ENCODE assay signal across 7 cellular contexts in genomic region chr6:166341915-166342292, GRCh38. TPM values are rescaled to one million over a fixed set of nuclear protein-coding genes. Genes with fewer than 3 reads are reported as not detected.
DNase-seq lines count a peak whose midpoint lies in the region; ATAC-seq and TF ChIP-seq lines count a peak whose summit lies in the region.

No MANE protein-coding gene starts in this region.

- peaks cover 16% of the 10 kb centered on the region for H3K4me1 Mint-ChIP-seq in neural crest cell

- H3K36me3 Mint-ChIP-seq in neural crest cell (ENCODE audit: low read depth), result no peaks in the 10 kb centered on the region

- no peak overlapping the region for H3K27ac Mint-ChIP-seq in neural crest cell (ENCODE audit: unreplicated experiment)

- H3K4me3 ChIP-seq in H7 (ENCODE audit: insufficient read depth, low read depth, low read length) (peak overlapping the region; percentile 97), epithelial cell of esophagus (ENCODE audit: low read length) (peak overlapping the region; percentile 89)

- peaks cover 11% of the 10 kb centered on the region for H3K36me3 ChIP-seq in H7 (replicated peaks; ENCODE audit: control insufficient read depth, insufficient read depth, low read length)

- no peaks in the 10 kb centered on the region for H3K9me3 Mint-ChIP-seq in neural crest cell

- H3K27me3 ChIP-seq in H7 (ENCODE audit: control insufficient read depth, insufficient read depth, low read length), result no peaks in the 10 kb centered on the region

- H3K4me3 Mint-ChIP-seq in neural crest cell, result peak overlapping the region; percentile 95

- no peak for TF ChIP-seq CTCF in epithelial cell of esophagus (IDR thresholded peaks at IDR 0.05; ENCODE audit: insufficient read depth, low read depth, low read length, missing control alignments)
- TF ChIP-seq CTCF in neural crest cell (conservative IDR thresholded peaks at IDR 0.05), result no peak

- H3K27me3 Mint-ChIP-seq in neural crest cell (ENCODE audit: low read depth), result peaks cover 11% of the 10 kb centered on the region

- ATAC-seq in SK-N-SH treated with all-trans-retinoic acid at 6 μM for 48 hours (peak; percentile 47), GM21528 (IDR thresholded peaks at IDR 0.05; ENCODE audit: low FRiP score, unreplicated experiment) (no peak)

- DNase-seq in H7 (no peak), epithelial cell of esophagus (ENCODE audit: low read depth) (peak; percentile 19), neural crest cell (ENCODE audit: low read depth, low spot score) (no peak), kidney glomerular epithelial cell (lab: John Stamatoyannopoulos, UW) (no peak), NCI-H2171 (lab: John Stamatoyannopoulos, UW) (no peak)

TF ChIP-seq in SK-N-SH treated with all-trans-retinoic acid at 6 μM for 48 hours, 23 proteins besides CTCF, POLR2A, EP300 and RAD21:
- no peak for TF ChIP-seq BACH2 (CRISPR knock-in tag; IDR thresholded peaks at IDR 0.05; ENCODE audit: borderline replicate concordance)
- TF ChIP-seq PPARA (CRISPR knock-in tag; IDR thresholded peaks at IDR 0.05; ENCODE audit: borderline replicate concordance), result no peak
- TF ChIP-seq ZFP30 (CRISPR knock-in tag; IDR thresholded peaks at IDR 0.05), result no peak
- no peak for TF ChIP-seq ESRRG (CRISPR knock-in tag; IDR thresholded peaks at IDR 0.05)
- no peak for TF ChIP-seq CSDC2 (CRISPR knock-in tag; IDR thresholded peaks at IDR 0.05)
- TF ChIP-seq ZFP3 (CRISPR knock-in tag; IDR thresholded peaks at IDR 0.05), result no peak
- TF ChIP-seq ISL1 (CRISPR knock-in tag; IDR thresholded peaks at IDR 0.05), result no peak
- no peak for TF ChIP-seq POU6F1 (CRISPR knock-in tag; IDR thresholded peaks at IDR 0.05; ENCODE audit: borderline replicate concordance, low read depth)
- no peak for TF ChIP-seq ZNF8 (CRISPR knock-in tag; IDR thresholded peaks at IDR 0.05)
- TF ChIP-seq OSR1 (CRISPR knock-in tag; IDR thresholded peaks at IDR 0.05), result no peak
- no peak for TF ChIP-seq TOX (CRISPR knock-in tag; IDR thresholded peaks at IDR 0.05; ENCODE audit: borderline replicate concordance)
- no peak for TF ChIP-seq ZNF565 (CRISPR knock-in tag; conservative IDR thresholded peaks at IDR 0.05; ENCODE audit: low read depth)
- TF ChIP-seq CREB5 (CRISPR knock-in tag; IDR thresholded peaks at IDR 0.05; ENCODE audit: low read depth), result no peak
- TF ChIP-seq TCF4 (CRISPR knock-in tag; IDR thresholded peaks at IDR 0.05; ENCODE audit: borderline replicate concordance), result no peak
- no peak for TF ChIP-seq GLIS3 (CRISPR knock-in tag; IDR thresholded peaks at IDR 0.05)
- no peak for TF ChIP-seq ARNTL (CRISPR knock-in tag; IDR thresholded peaks at IDR 0.05; ENCODE audit: borderline replicate concordance, low read depth)
- no peak for TF ChIP-seq SNAI2 (CRISPR knock-in tag; IDR thresholded peaks at IDR 0.05)

RNA-seq across cellular contexts. Expression of gene SFT2D1, which starts 0.4 kb away (rescaled TPM):
- total RNA-seq in H7 (2014; rRNA removed; shearing (Covaris generic)), result 50.1 and 58.0 TPM in 2 replicates
- 30.4 and 32.6 TPM in 2 replicates for total RNA-seq in neural crest cell

RNA-seq across cellular contexts. Expression of gene PRR18, which starts 33.7 kb away (rescaled TPM):
- total RNA-seq in H7 (2014; rRNA removed; shearing (Covaris generic)), result 0.07 and 0.11 TPM in 2 replicates
- total RNA-seq in neural crest cell, result 0.16 and 0.35 TPM in 2 replicates

RNA-seq across cellular contexts. Expression of gene MPC1, which starts 40.8 kb away (rescaled TPM):
- total RNA-seq in H7 (2014; rRNA removed; shearing (Covaris generic)), result 6.8 and 15.2 TPM in 2 replicates
- total RNA-seq in neural crest cell, result 32.0 and 32.6 TPM in 2 replicates
